Comparison of ENCODE assay signal across 7 cellular contexts in genomic region chr22:44684506-44685383, GRCh38. TPM values are rescaled to one million over a fixed set of nuclear protein-coding genes. Genes with fewer than 3 reads are reported as not detected.
DNase-seq lines count a peak whose midpoint lies in the region; ATAC-seq, FAIRE-seq and TF ChIP-seq lines count a peak whose summit lies in the region.

No MANE protein-coding gene starts in this region.

- TF ChIP-seq CTCF in WI38 (IDR thresholded peaks at IDR 0.05; ENCODE audit: low read depth, low read length), result peak; percentile 99

- no peak overlapping the region for H3K4me3 ChIP-seq in WI38 (ENCODE audit: low read depth, low read length)

- no peak for TF ChIP-seq POLR2A in GM12891 (IDR thresholded peaks at IDR 0.05; ENCODE audit: low read depth, low read length)

- peak; percentile 49 for ATAC-seq in HG02938 (IDR thresholded peaks at IDR 0.05; ENCODE audit: unreplicated experiment)

- DNase-seq in GM12891 (ENCODE audit: insufficient read length, low spot score) (peak; percentile 78), NCI-H2171 (lab: John Stamatoyannopoulos, UW) (peak; percentile 50), T47D (ENCODE audit: low read depth in 1 of 2, low spot score in 1 of 2) (peak; percentile 71 to 94), islet precursor cell (peak; percentile 99)
- DNase-seq in stimulated activated CD4-positive, alpha-beta T cell treated with anti-CD3 and anti-CD28 coated beads, Interleukin-1b, Interleukin-23, amount 100 ng/mL, for 1 hour (ENCODE audit: low read depth in 2 of 2), result peak; percentile 57 to 59

- in situ Hi-C loops in T47D (cut with HindIII; ENCODE audit: low pct_unique_long_range_greater_than_20kb, low sequenced_read_pairs), result no loop called here

- FAIRE-seq in GM12891 (lab: Jason Lieb, UNC), result no peak

TF ChIP-seq in GM12891, 5 proteins besides CTCF, POLR2A, EP300 and RAD21:
- TF ChIP-seq SPI1 (IDR thresholded peaks at IDR 0.05; ENCODE audit: low read depth, low read length), result peak; percentile 76
- TF ChIP-seq POU2F2 (IDR thresholded peaks at IDR 0.05; ENCODE audit: low read depth, low read length), result no peak

RNA-seq across cellular contexts. Expression of gene PRR5, which starts 17.3 kb away (rescaled TPM):
- polyA plus RNA-seq in GM12891 (2012; ENCODE audit: low read depth, missing spikeins), result 0.21 TPM
